Comparison of ENCODE assay signal across 10 cellular contexts in the genomic region with DNA sequence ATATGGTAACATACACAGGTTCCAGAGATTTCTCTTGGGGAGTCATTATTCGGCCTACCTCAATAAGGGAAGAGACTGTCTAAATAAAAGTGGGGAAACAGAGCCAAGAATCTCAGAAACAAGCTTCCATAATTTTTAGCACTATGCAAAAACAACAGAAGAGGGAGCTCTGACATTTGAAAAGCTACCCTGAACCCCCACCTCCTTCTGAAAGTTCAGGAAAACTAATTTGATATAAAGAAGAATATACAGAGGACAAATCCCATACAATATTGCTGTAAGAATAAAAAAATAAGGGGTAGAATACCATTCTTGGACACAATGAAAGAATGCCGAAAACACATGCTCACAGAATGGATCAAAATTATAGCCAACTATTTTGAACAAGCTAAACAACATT. TPM values are rescaled to one million over a fixed set of nuclear protein-coding genes. Genes with fewer than 3 reads are reported as not detected.
DNase-seq lines count a peak whose midpoint lies in the region; ATAC-seq, FAIRE-seq and TF ChIP-seq lines count a peak whose summit lies in the region.
"Had no signal": no experiment of that assay in that cellular context is flagged by ENCODE, and none has a peak within 500 bp of the region (broad histone marks: within the 10 kb centered on the region; RNA-seq: fewer than 3 reads in every experiment).

No MANE protein-coding gene starts in this region.

- no peak for ATAC-seq in GM19023 (IDR thresholded peaks at IDR 0.05; ENCODE audit: unreplicated experiment)
- no peak for ATAC-seq in HG02840 (IDR thresholded peaks at IDR 0.05; ENCODE audit: low FRiP score, unreplicated experiment)

- no peak overlapping the region for H3K4me3 Mint-ChIP-seq in glutamatergic neuron (ENCODE audit: unreplicated experiment)

- no peak overlapping the region for H3K9ac ChIP-seq in kidney (ENCODE audit: low read length in 2 of 2)

- TF ChIP-seq CTCF in BJ (IDR thresholded peaks at IDR 0.05; ENCODE audit: insufficient read depth, low read depth, low read length) (peak; percentile 49), kidney (IDR thresholded peaks at IDR 0.05; ENCODE audit: borderline replicate concordance, extremely low read depth, insufficient read depth) (peak; percentile 13), glutamatergic neuron (IDR thresholded peaks at IDR 0.05; ENCODE audit: partially characterized antibody, unreplicated experiment) (no peak)

- no peaks in the 10 kb centered on the region for H3K9me3 Mint-ChIP-seq in glutamatergic neuron (ENCODE audit: unreplicated experiment)

- FAIRE-seq in TTC549 (lab: Jason Lieb, UNC) (peak; percentile 7), kidney (lab: Jason Lieb, UNC) (no peak), GM12892 (lab: Jason Lieb, UNC) (no peak)

- CTCF ChIA-PET in BJ (lab: Yijun Ruan, JAX): interaction anchor here (0.7 to 1.8 kb wide), 10 partner anchors 9 to 357 kb away, joined by 3 to 28 read pairs (median 4); no protein-coding TSS in a partner anchor

- no peaks in the 10 kb centered on the region for H3K9me3 ChIP-seq in kidney (ENCODE audit: control insufficient read depth in 1 of 2, low read length in 2 of 2)

- no peak overlapping the region for H3K27ac ChIP-seq in kidney (ENCODE audit: low read depth in 2 of 2, low read length in 2 of 2)

- DNase-seq in BJ (ENCODE audit: low read depth): no peak
- peak; percentile 49 for DNase-seq in HCEC 1CT
- DNase-seq in kidney: no peak
- no peak for DNase-seq in GM12892 (ENCODE audit: insufficient read length)
- no peak for DNase-seq in glutamatergic neuron
- DNase-seq: activated CD4-positive, alpha-beta T cell treated with anti-CD3 and anti-CD28 coated beads, Interleukin-2, amount 50 U/mL, for 4 hours; NCI-H2029 treated with DMSO at 0.1 percent for 48 hours had no signal

- no peaks in the 10 kb centered on the region for H3K36me3 Mint-ChIP-seq in glutamatergic neuron (ENCODE audit: unreplicated experiment)

- H3K27me3 Mint-ChIP-seq in glutamatergic neuron (ENCODE audit: unreplicated experiment): no peaks in the 10 kb centered on the region

- H3K4me1 Mint-ChIP-seq in glutamatergic neuron (ENCODE audit: low read depth, unreplicated experiment): peaks cover 9% of the 10 kb centered on the region

- no peak overlapping the region for H3K27ac Mint-ChIP-seq in glutamatergic neuron (ENCODE audit: unreplicated experiment)

- intact Hi-C loops in kidney (cut with DNase I): no loop called here

- H3K27me3 ChIP-seq in BJ (ENCODE audit: control insufficient read depth, insufficient read depth, low read length): no peaks in the 10 kb centered on the region

- POLR2A ChIA-PET in BJ (lab: Charles Lee): no interaction called here

- H3K36me3 ChIP-seq in BJ (ENCODE audit: control insufficient read depth, insufficient read depth, low read length): no peaks in the 10 kb centered on the region
- H3K36me3 ChIP-seq in kidney (ENCODE audit: control insufficient read depth in 1 of 2, insufficient read depth in 2 of 2, low read length in 2 of 2): no peaks in the 10 kb centered on the region

- H3K4me3 ChIP-seq in BJ (ENCODE audit: low read depth, low read length) (no peak overlapping the region), kidney (ENCODE audit: low read length in 2 of 2) (no peak overlapping the region)

- no peaks in the 10 kb centered on the region for H3K4me1 ChIP-seq in kidney (ENCODE audit: control insufficient read depth in 1 of 2, insufficient read depth in 1 of 2, low read depth in 1 of 2, low read length in 2 of 2)

- no peak for TF ChIP-seq POLR2A in GM12892 (IDR thresholded peaks at IDR 0.05; ENCODE audit: low read depth, low read length)

RNA-seq across cellular contexts. Expression of gene ZNF41, which starts 14.3 kb away (rescaled TPM):
- polyA plus RNA-seq in BJ (2011; rRNA removed): 4.8 and 6.5 TPM in 2 replicates
- 2.9 and 4.0 TPM in 2 replicates for polyA minus RNA-seq in BJ (2011; rRNA and poly(A)+ RNA removed)
- total RNA-seq in kidney: 12.7 TPM
- polyA plus RNA-seq in kidney (ENCODE audit: insufficient read depth, low read depth, low replicate concordance): 2.5 TPM
- polyA plus RNA-seq in GM12892 (2012; ENCODE audit: missing spikeins): 3.1 TPM
- 7.6 TPM for total RNA-seq in glutamatergic neuron (ENCODE audit: unreplicated experiment)
